15 cellular contexts compared by ENCODE assay signal in the genomic region with DNA sequence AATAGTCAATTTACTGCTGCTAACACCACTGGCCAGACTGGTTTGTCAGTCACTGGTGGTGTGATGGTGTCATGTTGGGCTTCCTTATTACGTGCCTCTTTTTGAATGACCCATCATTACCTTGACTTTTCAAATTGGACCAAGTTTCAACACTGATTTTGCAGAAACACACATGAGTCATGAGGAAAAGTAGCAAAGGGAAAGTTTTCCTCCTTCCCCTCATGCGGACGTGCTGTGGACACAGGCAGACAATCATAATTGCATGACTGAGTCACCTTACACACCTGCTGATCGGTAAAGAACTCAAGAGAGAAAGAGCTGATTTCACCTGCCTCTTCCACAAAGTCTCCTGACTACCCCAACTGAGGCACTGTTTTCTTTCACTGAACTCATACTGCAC.
DNase-seq lines count a peak whose midpoint lies in the region; ATAC-seq, FAIRE-seq and TF ChIP-seq lines count a peak whose summit lies in the region.
"Had no signal": no experiment of that assay in that cellular context is flagged by ENCODE, and none has a peak within 500 bp of the region (broad histone marks: within the 10 kb centered on the region; RNA-seq: fewer than 3 reads in every experiment).

No MANE protein-coding gene starts in this region.

- no peak overlapping the region for H3K27ac ChIP-seq in endothelial cell of umbilical vein (ENCODE audit: insufficient read depth, low read depth, low read length)
- no peak overlapping the region for H3K27ac ChIP-seq in gastrocnemius medialis
- H3K27ac ChIP-seq: skin epidermis, VCaP had no signal

- no peaks in the 10 kb centered on the region for H4K20me1 ChIP-seq in endothelial cell of umbilical vein (replicated peaks; ENCODE audit: control insufficient read depth, extremely low read depth, insufficient read depth, low read length)

- no peaks in the 10 kb centered on the region for H3K27me3 ChIP-seq in endothelial cell of umbilical vein (ENCODE audit: control insufficient read depth in 2 of 2, insufficient read depth in 2 of 2, low read length in 2 of 2)
- H3K27me3 ChIP-seq in gastrocnemius medialis, result peaks cover 0 to 2% (median 0%) of the 10 kb centered on the region in 3 donors
- H3K27me3 ChIP-seq: BE2C had no signal

- no peak for TF ChIP-seq POLR2A in endothelial cell of umbilical vein (IDR thresholded peaks at IDR 0.05; ENCODE audit: low read depth, low read length)
- TF ChIP-seq POLR2A in gastrocnemius medialis (IDR thresholded peaks at IDR 0.05), result no peak

- no peaks in the 10 kb centered on the region for H3K9me3 ChIP-seq in endothelial cell of umbilical vein (replicated peaks; ENCODE audit: control insufficient read depth, insufficient read depth, low read length)
- no peaks in the 10 kb centered on the region for H3K9me3 ChIP-seq in mucosa of descending colon
- no peaks in the 10 kb centered on the region for H3K9me3 ChIP-seq in gastrocnemius medialis
- H3K9me3 ChIP-seq: BE2C had no signal

- no peak overlapping the region for H2AFZ ChIP-seq in endothelial cell of umbilical vein (ENCODE audit: low read depth, low read length)

- ATAC-seq in mucosa of descending colon, result peak; percentile 98
- ATAC-seq in GM21367 (IDR thresholded peaks at IDR 0.05; ENCODE audit: unreplicated experiment), result no peak
- ATAC-seq in gastrocnemius medialis, result no peak

- no peaks in the 10 kb centered on the region for H3K79me2 ChIP-seq in endothelial cell of umbilical vein (ENCODE audit: control insufficient read depth, insufficient read depth, low read length)

- no peaks in the 10 kb centered on the region for H3K9me1 ChIP-seq in endothelial cell of umbilical vein (replicated peaks; ENCODE audit: control insufficient read depth, extremely low read depth, insufficient read depth, low read length)

- H3K9ac ChIP-seq in endothelial cell of umbilical vein (replicated peaks; ENCODE audit: extremely low read depth, insufficient read depth, low read length), result no peak overlapping the region

- in situ Hi-C loops in Caki2 (cut with HindIII; ENCODE audit: low pct_unique_long_range_greater_than_20kb, low sequenced_read_pairs) (no loop called here), gastrocnemius medialis (cut with MboI; ENCODE audit: low sequenced_read_pairs in 4 of 4) (no loop called here)

- intact Hi-C loops in endothelial cell of umbilical vein (cut with micrococcal nuclease) (no loop called here), mucosa of descending colon (cut with DNase I, micrococcal nuclease) (no loop called here), gastrocnemius medialis (cut with DNase I; ENCODE audit: low total_unique reads) (no loop called here)

- no peak for FAIRE-seq in endothelial cell of umbilical vein (lab: Jason Lieb, UNC)

- H3K4me3 ChIP-seq in endothelial cell of umbilical vein (replicated peaks in 1 of 3; ENCODE audit: insufficient read depth in 1 of 3, low read depth in 1 of 3, low read length in 3 of 3) (no peak overlapping the region), mucosa of descending colon (no peak overlapping the region), gastrocnemius medialis (no peak overlapping the region)
- H3K4me3 ChIP-seq: skin epidermis had no signal

- H3K36me3 ChIP-seq in endothelial cell of umbilical vein (ENCODE audit: control insufficient read depth in 2 of 2, extremely low read depth in 1 of 2, insufficient read depth in 2 of 2, low read length in 2 of 2) (no peaks in the 10 kb centered on the region), mucosa of descending colon (ENCODE audit: low read depth) (no peaks in the 10 kb centered on the region), gastrocnemius medialis (no peaks in the 10 kb centered on the region)
- H3K36me3 ChIP-seq: BE2C had no signal

- peak; percentile 25 for DNase-seq in Caki2 (ENCODE audit: low read depth)
- peak; percentile 76 for DNase-seq in HPDE6-E6E7 (ENCODE audit: extremely low spot score)
- DNase-seq in endothelial cell of umbilical vein (ENCODE audit: low read depth, low spot score), result peak; percentile 29
- peak in 2 of 3 donors; percentile 33 to 40 for DNase-seq in mucosa of descending colon
- DNase-seq in mesenteric fat pad (ENCODE audit: low spot score), result no peak
- DNase-seq in gastrocnemius medialis, result no peak
- no peak for DNase-seq in stimulated activated CD4-positive, alpha-beta T cell treated with anti-CD3 and anti-CD28 coated beads, Interleukin-2, amount 100 ng/mL, for 24 hours
- DNase-seq: BE2C; effector CD4-positive, alpha-beta T cell; GOT3; NCI-H2227 treated with DMSO at 0.1 percent for 48 hours; stimulated activated naive CD4-positive, alpha-beta T cell treated with Interleukin-2 at 50 U/mL for 16 hours had no signal

- no TSS peak for BruUV-seq in endothelial cell of umbilical vein (replicated peaks; lab: Mats Ljungman, UMichigan)

- H3K4me1 ChIP-seq in endothelial cell of umbilical vein (ENCODE audit: control insufficient read depth, extremely low read depth, insufficient read depth, low read length) (peaks cover 1% of the 10 kb centered on the region), mucosa of descending colon (ENCODE audit: low read depth) (peaks cover 4% of the 10 kb centered on the region), gastrocnemius medialis (no peaks in the 10 kb centered on the region)

- no peak overlapping the region for H3K4me2 ChIP-seq in endothelial cell of umbilical vein (ENCODE audit: insufficient read depth, low read length)

- TF ChIP-seq CTCF in endothelial cell of umbilical vein (IDR thresholded peaks at IDR 0.05; ENCODE audit: extremely low read depth in 1 of 2, insufficient read depth in 1 of 2, low read depth in 1 of 2, low read length in 2 of 2), result no peak
- no peak for TF ChIP-seq CTCF in mucosa of descending colon (IDR thresholded peaks at IDR 0.05)
- no peak for TF ChIP-seq CTCF in gastrocnemius medialis (IDR thresholded peaks at IDR 0.05 in 4 of 5, conservative IDR thresholded peaks at IDR 0.05 in 1 of 5)

- POLR2A ChIA-PET in endothelial cell of umbilical vein (lab: Charles Lee), result interaction anchor here (0.6 kb wide), 1 partner anchor 10 kb away, joined by 4 read pairs; no protein-coding TSS in a partner anchor

- CTCF ChIA-PET in endothelial cell of umbilical vein (lab: Charles Lee), result interaction anchor here (0.6 to 1.0 kb wide), 2 partner anchors 14 to 127 kb away, joined by 3 read pairs; no protein-coding TSS in a partner anchor

- dilution Hi-C loops in endothelial cell of umbilical vein (cut with MboI; ENCODE audit: extremely low pct_ligation_motif_present, low sequenced_read_pairs), result no loop called here

TF ChIP-seq in endothelial cell of umbilical vein, 7 proteins besides CTCF, POLR2A, EP300 and RAD21:
- no peak for TF ChIP-seq GATA2 (IDR thresholded peaks at IDR 0.05; ENCODE audit: insufficient read depth, insufficient read length, low read depth, low read length)
- TF ChIP-seq POLR2AphosphoS5 (IDR thresholded peaks at IDR 0.05; ENCODE audit: insufficient read depth, low read depth, low read length), result no peak
- no peak for TF ChIP-seq MAX (IDR thresholded peaks at IDR 0.05; ENCODE audit: insufficient read depth, insufficient read length)
- no peak for TF ChIP-seq JUN (IDR thresholded peaks at IDR 0.05; ENCODE audit: borderline replicate concordance, insufficient read depth, insufficient read length, low read depth)
- TF ChIP-seq FOS (IDR thresholded peaks at IDR 0.05; ENCODE audit: borderline replicate concordance, insufficient read depth, low read length), result no peak
- TF ChIP-seq EZH2 (IDR thresholded peaks at IDR 0.05; ENCODE audit: borderline replicate concordance, low read depth, low read length, severe bottlenecking), result no peak
- no peak for TF ChIP-seq MYC (IDR thresholded peaks at IDR 0.05; ENCODE audit: low read depth, low read length)

Comparison
In these comparisons a context has a peak if more than half of its experiments do, and no peak if none do; other contexts are left out.
1. DNase-seq: peak in Caki2 (single experiment), HPDE6-E6E7 (single experiment), endothelial cell of umbilical vein (single experiment) and mucosa of descending colon (2 of 3); none in mesenteric fat pad (single experiment), gastrocnemius medialis (0 of 2) and stimulated activated CD4-positive, alpha-beta T cell treated with anti-CD3 and anti-CD28 coated beads, Interleukin-2, amount 100 ng/mL, for 24 hours (0 of 2).